ENCODE assay signal across 8 cellular contexts in the genomic region with DNA sequence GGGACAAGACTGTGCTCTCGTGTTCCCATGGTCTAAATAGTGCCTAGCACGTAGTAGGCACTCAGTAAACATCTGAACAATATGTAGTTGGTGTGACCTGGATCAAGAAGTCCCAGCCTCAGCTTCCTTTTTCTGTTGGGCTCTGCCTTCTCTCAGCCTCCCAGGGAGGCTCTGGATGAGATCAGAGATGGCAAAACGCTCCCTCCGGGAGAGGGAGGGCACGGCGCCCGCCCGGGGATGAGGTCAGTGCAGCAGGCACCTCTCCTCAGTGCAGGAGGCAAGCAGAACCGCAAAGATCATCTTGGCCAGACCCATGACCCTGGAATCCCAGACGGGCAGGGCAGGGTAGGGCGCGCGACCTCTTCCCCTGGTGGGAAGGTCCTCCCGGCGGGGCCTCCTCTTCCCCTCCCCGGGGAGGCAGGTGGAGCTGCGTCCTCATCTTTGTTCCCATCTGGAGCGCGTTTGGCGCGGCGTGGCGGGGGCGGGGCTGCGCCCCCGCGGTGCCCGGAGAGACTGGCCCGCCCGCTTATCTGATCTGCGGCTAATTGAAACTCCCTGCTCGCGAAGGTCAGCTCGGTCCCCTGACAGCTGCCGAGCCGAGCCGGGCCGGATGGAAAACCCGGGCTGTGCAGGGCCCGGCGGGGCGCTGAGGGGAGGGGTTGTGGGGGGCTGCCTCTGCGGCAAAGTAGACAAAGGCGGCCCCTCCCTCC.
DNase-seq lines count a peak whose midpoint lies in the region; ATAC-seq, FAIRE-seq and TF ChIP-seq lines count a peak whose summit lies in the region.

No MANE protein-coding gene starts in this region.

- no peak overlapping the region for H3K9ac ChIP-seq in mammary epithelial cell (ENCODE audit: insufficient read depth, low read length)

- H3K4me2 ChIP-seq in mammary epithelial cell (ENCODE audit: insufficient read depth, low read depth, low read length), result peak overlapping the region; percentile 5

- no peaks in the 10 kb centered on the region for H3K9me3 ChIP-seq in mammary epithelial cell (replicated peaks; ENCODE audit: insufficient read depth, low read length)
- H3K9me3 ChIP-seq in small intestine (ENCODE audit: control insufficient read depth, low read depth), result no peaks in the 10 kb centered on the region

- no peak overlapping the region for H3K4me3 ChIP-seq in mammary epithelial cell (replicated peaks in 1 of 3; ENCODE audit: insufficient read depth in 1 of 3, low read depth in 2 of 3, low read length in 3 of 3)
- peak overlapping the region in 1 of 2 donors; percentile 5 for H3K4me3 ChIP-seq in small intestine (ENCODE audit: low read depth in 1 of 2, low read length in 2 of 2)

- dilution Hi-C loops in mammary epithelial cell (cut with HindIII; ENCODE audit: low sequenced_read_pairs), result no loop called here

- 38% methylated on average over 26 of the region's 44 CpGs for WGBS in mammary epithelial cell (ENCODE audit: low coverage, missing lambda C conversion rate)
- 9 to 12% (median 10%) methylated on average over 40 to 42 of the region's 44 CpGs for WGBS in small intestine, 3 donors

- no peaks in the 10 kb centered on the region for H4K20me1 ChIP-seq in mammary epithelial cell (ENCODE audit: insufficient read depth, low read length)

- in situ Hi-C loops in mammary epithelial cell (cut with MboI; ENCODE audit: low sequenced_read_pairs in 2 of 2), result no loop called here

- ATAC-seq in GM21737 (IDR thresholded peaks at IDR 0.05; ENCODE audit: unreplicated experiment) (no peak), GM18498 (IDR thresholded peaks at IDR 0.05; ENCODE audit: unreplicated experiment) (no peak)

- CTCF ChIA-PET in mammary epithelial cell (lab: Charles Lee; ENCODE audit: low non-redundant PET), result interaction anchor here (0.7 kb wide), 1 partner anchor 73 kb away, joined by 3 read pairs; no protein-coding TSS in a partner anchor

- no peaks in the 10 kb centered on the region for H3K27me3 ChIP-seq in mammary epithelial cell (ENCODE audit: insufficient read depth, low read length)
- peaks cover 0 to 2% of the 10 kb centered on the region in 2 donors for H3K27me3 ChIP-seq in small intestine (ENCODE audit: control insufficient read depth in 2 of 2, insufficient read depth in 2 of 2, low read length in 2 of 2)

- FAIRE-seq in small intestine (lab: Jason Lieb, UNC), result no peak

- intact Hi-C loops in mammary epithelial cell (cut with micrococcal nuclease), result no loop called here

- no peaks in the 10 kb centered on the region for H3K79me2 ChIP-seq in mammary epithelial cell (ENCODE audit: insufficient read depth, low read length)

- no peak overlapping the region for H2AFZ ChIP-seq in mammary epithelial cell (ENCODE audit: low read depth, low read length)

- TF ChIP-seq CTCF in mammary epithelial cell (conservative IDR thresholded peaks at IDR 0.05 in 1 of 2, IDR thresholded peaks at IDR 0.05 in 1 of 2; ENCODE audit: extremely low read depth in 1 of 2, insufficient read depth in 1 of 2, low read depth in 1 of 2, low read length in 2 of 2), result no peak

- no TSS peak for BruUV-seq in mammary epithelial cell (replicated peaks; lab: Mats Ljungman, UMichigan)

- H3K27ac ChIP-seq in mammary epithelial cell (ENCODE audit: insufficient read depth, low read depth, low read length), result no peak overlapping the region
- H3K27ac ChIP-seq in small intestine (ENCODE audit: low read depth in 1 of 2, low read length in 1 of 2), result peak overlapping the region; percentile 25 to 68

- H3K36me3 ChIP-seq in mammary epithelial cell (ENCODE audit: insufficient read depth, low read length) (no peaks in the 10 kb centered on the region), small intestine (ENCODE audit: control insufficient read depth in 2 of 2, insufficient read depth in 2 of 2, low read length in 2 of 2) (no peaks in the 10 kb centered on the region)

- H3K4me1 ChIP-seq in mammary epithelial cell (ENCODE audit: insufficient read depth, low read length), result peaks cover 11% of the 10 kb centered on the region
- peaks cover 0 to 3% of the 10 kb centered on the region in 2 donors for H3K4me1 ChIP-seq in small intestine (ENCODE audit: control insufficient read depth in 2 of 2, insufficient read depth in 1 of 2, low read depth in 1 of 2, low read length in 1 of 2)

- DNase-seq in ELR (ENCODE audit: low read depth) (peak; percentile 68), NCI-H2171 (lab: John Stamatoyannopoulos, UW) (peak; percentile 63), mammary epithelial cell (no peak), iris pigment epithelial cell (ENCODE audit: low read depth) (peak; percentile 56), small intestine (no peak), COLO829 (ENCODE audit: low spot score) (no peak)

Comparison
In these comparisons a context has a peak if more than half of its experiments do, and no peak if none do; other contexts are left out.
1. DNase-seq: peak in ELR (single experiment), NCI-H2171 (single experiment) and iris pigment epithelial cell (single experiment); none in mammary epithelial cell (single experiment), small intestine (single experiment) and COLO829 (single experiment).